In genomic region chr1:88658419-88658818, GRCh38 we compare ENCODE assay signal across 20 cellular contexts.
"Had no signal": no experiment of that assay in that cellular context is flagged by ENCODE, and none has a peak within 500 bp of the region (broad histone marks: within the 10 kb centered on the region; RNA-seq: fewer than 3 reads in every experiment).

No MANE protein-coding gene starts in this region.

- H3K4me3 ChIP-seq: right atrium auricular region, thyroid gland had no signal

- H3K4me3 Mint-ChIP-seq: activated CD4-positive, alpha-beta memory T cell treated with anti-CD3 and anti-CD28 coated beads, Interleukin-2, amount 10 ng/mL, durations not matched to agents 7 days and 5 days; activated CD4-positive, alpha-beta T cell treated with anti-CD3 and anti-CD28 coated beads, Interleukin-2, amount 10 ng/mL, durations not matched to agents 24 days and 14 days; activated CD8-positive, alpha-beta memory T cell treated with anti-CD3 and anti-CD28 coated beads, Interleukin-2, amount 10 ng/mL, durations not matched to agents 7 days and 5 days; activated naive CD8-positive, alpha-beta T cell treated with anti-CD3 and anti-CD28 coated beads, Interleukin-2, amount 50 U/mL, for 24 hours; dendritic cell treated with granulocyte-macrophage colony-stimulating factor and Interleukin-4, amounts not matched to agents 40 ng/mL and 50 ng/mL, for 4 days; natural killer cell; stimulated activated naive CD8-positive, alpha-beta T cell treated with anti-CD3 and anti-CD28 coated beads, Interleukin-15, Interleukin-2, amounts not matched to agents 100 ng/mL and 50 ng/mL, for 24 hours had no signal

- ATAC-seq: activated CD4-positive, CD25-positive, alpha-beta regulatory T cell treated with anti-CD3 and anti-CD28 coated beads, Interleukin-2, amount 50 U/mL, for 24 hours; activated CD8-positive, alpha-beta memory T cell treated with anti-CD3 and anti-CD28 coated beads, Interleukin-2, amount 10 ng/mL, durations not matched to agents 7 days and 5 days; natural killer cell had no signal

- H3K36me3 ChIP-seq: right atrium auricular region, thyroid gland had no signal

- H3K27me3 Mint-ChIP-seq: activated CD4-positive, alpha-beta T cell treated with anti-CD3 and anti-CD28 coated beads, Interleukin-2, amount 10 ng/mL, durations not matched to agents 24 days and 14 days; activated naive CD8-positive, alpha-beta T cell treated with anti-CD3 and anti-CD28 coated beads, Interleukin-2, amount 50 U/mL, for 24 hours; dendritic cell treated with granulocyte-macrophage colony-stimulating factor and Interleukin-4, amounts not matched to agents 40 ng/mL and 50 ng/mL, for 4 days; progenitor cell of endocrine pancreas; stimulated activated naive CD8-positive, alpha-beta T cell treated with anti-CD3 and anti-CD28 coated beads, Interleukin-15, Interleukin-2, amounts not matched to agents 100 ng/mL and 50 ng/mL, for 24 hours had no signal

- H3K36me3 Mint-ChIP-seq: activated CD8-positive, alpha-beta memory T cell treated with anti-CD3 and anti-CD28 coated beads, Interleukin-2, amount 10 ng/mL, durations not matched to agents 7 days and 5 days; natural killer cell had no signal

- H3K9me3 Mint-ChIP-seq: activated CD4-positive, alpha-beta memory T cell treated with anti-CD3 and anti-CD28 coated beads, Interleukin-2, amount 10 ng/mL, durations not matched to agents 7 days and 5 days; activated CD4-positive, alpha-beta T cell treated with anti-CD3 and anti-CD28 coated beads, Interleukin-2, amount 10 ng/mL, durations not matched to agents 24 days and 14 days; activated naive CD8-positive, alpha-beta T cell treated with anti-CD3 and anti-CD28 coated beads, Interleukin-2, amount 50 U/mL, for 24 hours; dendritic cell treated with granulocyte-macrophage colony-stimulating factor and Interleukin-4, amounts not matched to agents 40 ng/mL and 50 ng/mL, for 4 days; natural killer cell; stimulated activated naive CD8-positive, alpha-beta T cell treated with anti-CD3 and anti-CD28 coated beads, Interleukin-15, Interleukin-2, amounts not matched to agents 100 ng/mL and 50 ng/mL, for 24 hours had no signal

- H3K27me3 ChIP-seq: right atrium auricular region, thyroid gland had no signal

- H3K9me3 ChIP-seq: right atrium auricular region, thyroid gland had no signal

- DNase-seq: activated CD4-positive, alpha-beta memory T cell treated with anti-CD3 and anti-CD28 coated beads, Interleukin-2, amount 10 ng/mL, durations not matched to agents 7 days and 5 days; activated CD4-positive, alpha-beta T cell treated with anti-CD3 and anti-CD28 coated beads, Interleukin-2, amount 10 ng/mL, durations not matched to agents 24 days and 14 days; activated CD8-positive, alpha-beta memory T cell treated with anti-CD3 and anti-CD28 coated beads, Interleukin-2, amount 10 ng/mL, durations not matched to agents 7 days and 5 days; activated gamma-delta T cell; activated naive CD4-positive, alpha-beta T cell treated with anti-CD3 and anti-CD28 coated beads, Interleukin-2, amount 50 U/mL, for 16 hours; activated naive CD8-positive, alpha-beta T cell treated with anti-CD3 and anti-CD28 coated beads, Interleukin-2, amount 50 U/mL, for 24 hours; activated T-cell treated with anti-CD3 and anti-CD28 coated beads for 4 hours; effector CD4-positive, alpha-beta T cell; glutamatergic neuron; hippocampal formation; natural killer cell; stimulated activated CD4-positive, alpha-beta T cell treated with anti-CD3 and anti-CD28 coated beads, Interleukin-12 subunit alpha, Interleukin-12 subunit beta, amount 100 ng/mL, for 4 hours; stimulated activated CD4-positive, alpha-beta T cell treated with anti-CD3 and anti-CD28 coated beads, Interleukin-4, amount 100 ng/mL, for 4 hours; substantia nigra; thyroid gland had no signal

- H3K4me1 ChIP-seq: right atrium auricular region, thyroid gland had no signal

- H3K27ac ChIP-seq: right atrium auricular region, thyroid gland had no signal

- H3K27ac Mint-ChIP-seq: activated CD4-positive, alpha-beta memory T cell treated with anti-CD3 and anti-CD28 coated beads, Interleukin-2, amount 10 ng/mL, durations not matched to agents 7 days and 5 days; activated CD4-positive, alpha-beta T cell treated with anti-CD3 and anti-CD28 coated beads, Interleukin-2, amount 10 ng/mL, durations not matched to agents 24 days and 14 days; activated CD8-positive, alpha-beta memory T cell treated with anti-CD3 and anti-CD28 coated beads, Interleukin-2, amount 10 ng/mL, durations not matched to agents 7 days and 5 days; activated naive CD8-positive, alpha-beta T cell treated with anti-CD3 and anti-CD28 coated beads, Interleukin-2, amount 50 U/mL, for 24 hours; dendritic cell treated with granulocyte-macrophage colony-stimulating factor and Interleukin-4, amounts not matched to agents 40 ng/mL and 50 ng/mL, for 4 days; natural killer cell; progenitor cell of endocrine pancreas; stimulated activated naive CD8-positive, alpha-beta T cell treated with anti-CD3 and anti-CD28 coated beads, Interleukin-15, Interleukin-2, amounts not matched to agents 100 ng/mL and 50 ng/mL, for 24 hours had no signal
